1 cellular context compared by ENCODE assay signal in genomic region chr3:101102678-101103296, GRCh38.
TF ChIP-seq lines count a peak whose summit lies in the region.

No MANE protein-coding gene starts in this region.

TF ChIP-seq in HEK293, 187 proteins besides CTCF, POLR2A, EP300 and RAD21 (continued from another document):
- no peak for TF ChIP-seq TSHZ1 (tag by site-specific recombination; IDR thresholded peaks at IDR 0.05; ENCODE audit: borderline replicate concordance)
- TF ChIP-seq, protein P1, sequence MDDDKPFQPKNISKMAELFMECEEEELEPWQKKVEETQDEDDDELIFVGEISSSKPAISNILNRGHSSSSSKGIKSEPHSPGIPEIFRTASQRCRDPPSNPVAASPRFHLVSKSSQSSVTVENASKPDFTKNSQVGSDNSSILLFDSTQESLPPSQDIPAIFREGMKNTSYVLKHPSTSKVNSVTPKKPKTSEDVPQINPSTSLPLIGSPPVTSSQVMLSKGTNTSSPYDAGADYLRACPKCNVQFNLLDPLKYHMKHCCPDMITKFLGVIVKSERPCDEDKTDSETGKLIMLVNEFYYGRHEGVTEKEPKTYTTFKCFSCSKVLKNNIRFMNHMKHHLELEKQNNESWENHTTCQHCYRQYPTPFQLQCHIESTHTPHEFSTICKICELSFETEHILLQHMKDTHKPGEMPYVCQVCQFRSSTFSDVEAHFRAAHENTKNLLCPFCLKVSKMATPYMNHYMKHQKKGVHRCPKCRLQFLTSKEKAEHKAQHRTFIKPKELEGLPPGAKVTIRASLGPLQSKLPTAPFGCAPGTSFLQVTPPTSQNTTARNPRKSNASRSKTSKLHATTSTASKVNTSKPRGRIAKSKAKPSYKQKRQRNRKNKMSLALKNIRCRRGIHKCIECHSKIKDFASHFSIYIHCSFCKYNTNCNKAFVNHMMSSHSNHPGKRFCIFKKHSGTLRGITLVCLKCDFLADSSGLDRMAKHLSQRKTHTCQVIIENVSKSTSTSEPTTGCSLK (tag by site-specific recombination; IDR thresholded peaks at IDR 0.05): no peak
- no peak for TF ChIP-seq ZNF560 (tag by site-specific recombination; IDR thresholded peaks at IDR 0.05; ENCODE audit: borderline replicate concordance)
- TF ChIP-seq, protein P2, sequence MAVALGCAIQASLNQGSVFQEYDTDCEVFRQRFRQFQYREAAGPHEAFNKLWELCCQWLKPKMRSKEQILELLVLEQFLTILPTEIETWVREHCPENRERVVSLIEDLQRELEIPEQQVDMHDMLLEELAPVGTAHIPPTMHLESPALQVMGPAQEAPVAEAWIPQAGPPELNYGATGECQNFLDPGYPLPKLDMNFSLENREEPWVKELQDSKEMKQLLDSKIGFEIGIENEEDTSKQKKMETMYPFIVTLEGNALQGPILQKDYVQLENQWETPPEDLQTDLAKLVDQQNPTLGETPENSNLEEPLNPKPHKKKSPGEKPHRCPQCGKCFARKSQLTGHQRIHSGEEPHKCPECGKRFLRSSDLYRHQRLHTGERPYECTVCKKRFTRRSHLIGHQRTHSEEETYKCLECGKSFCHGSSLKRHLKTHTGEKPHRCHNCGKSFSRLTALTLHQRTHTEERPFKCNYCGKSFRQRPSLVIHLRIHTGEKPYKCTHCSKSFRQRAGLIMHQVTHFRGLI (tag by site-specific recombination; IDR thresholded peaks at IDR 0.05): no peak
- no peak for TF ChIP-seq ZNF280D (tag by site-specific recombination; IDR thresholded peaks at IDR 0.05)
- no peak for TF ChIP-seq SALL2 (tag by site-specific recombination; IDR thresholded peaks at IDR 0.05; ENCODE audit: borderline replicate concordance)
- TF ChIP-seq ZNF610 (tag by site-specific recombination; IDR thresholded peaks at IDR 0.05; ENCODE audit: borderline replicate concordance): no peak
- peak; percentile 77 for TF ChIP-seq ZNF843 (tag by site-specific recombination; IDR thresholded peaks at IDR 0.05)
- TF ChIP-seq ZNF121 (tag by site-specific recombination; IDR thresholded peaks at IDR 0.05): no peak
- no peak for TF ChIP-seq GFI1B (tag by site-specific recombination; IDR thresholded peaks at IDR 0.05)
- no peak for TF ChIP-seq ZNF692 (tag by site-specific recombination; IDR thresholded peaks at IDR 0.05)
- TF ChIP-seq OSR2 (tag by site-specific recombination; IDR thresholded peaks at IDR 0.05): peak; percentile 55
- TF ChIP-seq ZNF292 (tag by site-specific recombination; IDR thresholded peaks at IDR 0.05; ENCODE audit: borderline replicate concordance, low read depth): no peak
- TF ChIP-seq, protein P3, sequence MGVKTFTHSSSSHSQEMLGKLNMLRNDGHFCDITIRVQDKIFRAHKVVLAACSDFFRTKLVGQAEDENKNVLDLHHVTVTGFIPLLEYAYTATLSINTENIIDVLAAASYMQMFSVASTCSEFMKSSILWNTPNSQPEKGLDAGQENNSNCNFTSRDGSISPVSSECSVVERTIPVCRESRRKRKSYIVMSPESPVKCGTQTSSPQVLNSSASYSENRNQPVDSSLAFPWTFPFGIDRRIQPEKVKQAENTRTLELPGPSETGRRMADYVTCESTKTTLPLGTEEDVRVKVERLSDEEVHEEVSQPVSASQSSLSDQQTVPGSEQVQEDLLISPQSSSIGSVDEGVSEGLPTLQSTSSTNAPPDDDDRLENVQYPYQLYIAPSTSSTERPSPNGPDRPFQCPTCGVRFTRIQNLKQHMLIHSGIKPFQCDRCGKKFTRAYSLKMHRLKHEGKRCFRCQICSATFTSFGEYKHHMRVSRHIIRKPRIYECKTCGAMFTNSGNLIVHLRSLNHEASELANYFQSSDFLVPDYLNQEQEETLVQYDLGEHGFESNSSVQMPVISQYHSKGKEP (tag by site-specific recombination; IDR thresholded peaks at IDR 0.05): no peak
- TF ChIP-seq KLF9 (tag by site-specific recombination; IDR thresholded peaks at IDR 0.05; ENCODE audit: low read depth): no peak
- TF ChIP-seq REPIN1 (tag by site-specific recombination; IDR thresholded peaks at IDR 0.05; ENCODE audit: low read depth): no peak
- TF ChIP-seq HOXA7 (CRISPR knock-in tag; IDR thresholded peaks at IDR 0.05; ENCODE audit: borderline replicate concordance): no peak
- no peak for TF ChIP-seq ZBTB1 (tag by site-specific recombination; IDR thresholded peaks at IDR 0.05)
- no peak for TF ChIP-seq ZNF266 (tag by site-specific recombination; IDR thresholded peaks at IDR 0.05; ENCODE audit: low read depth)
- no peak for TF ChIP-seq ZNF530 (tag by site-specific recombination; IDR thresholded peaks at IDR 0.05; ENCODE audit: low read depth)
- 0 out of 2 replicates have a peak, but pooled peaks have one; percentile 24 for TF ChIP-seq ZBTB17 (tag by site-specific recombination; IDR thresholded peaks at IDR 0.05)
- no peak for TF ChIP-seq PRDM1 (tag by site-specific recombination; IDR thresholded peaks at IDR 0.05)
- TF ChIP-seq PRDM4 (tag by site-specific recombination; IDR thresholded peaks at IDR 0.05): peak; percentile 63
- TF ChIP-seq ZNF777 (tag by site-specific recombination; IDR thresholded peaks at IDR 0.05; ENCODE audit: borderline replicate concordance): no peak
- no peak for TF ChIP-seq ZNF426 (tag by site-specific recombination; IDR thresholded peaks at IDR 0.05)
- peak; percentile 74 for TF ChIP-seq FEZF1 (tag by site-specific recombination; IDR thresholded peaks at IDR 0.05)
- TF ChIP-seq KLF1 (tag by site-specific recombination; IDR thresholded peaks at IDR 0.05): no peak
- TF ChIP-seq ZNF580 (tag by site-specific recombination; IDR thresholded peaks at IDR 0.05): peak; percentile 57; the same call in 1 of the 2 replicates
- TF ChIP-seq BCL6B (tag by site-specific recombination; IDR thresholded peaks at IDR 0.05): no peak
TF ChIP-seq in HEK293: peak in this region for 7.
